Comparison of ENCODE assay signal across 1 cellular context in genomic region chr9:76458903-76459690, GRCh38.
A peak's percentile ranks its signal among the peaks of the same experiment; 100 is the strongest.
TF ChIP-seq lines count a peak whose summit lies in the region.

GCNT1 (plus strand) TSS chr9:76459182; CDS start chr9:76502382, 43,200 bp downstream.

TF ChIP-seq in HepG2, 621 proteins besides CTCF, POLR2A, EP300 and RAD21 (continued from another document and continues in another):
- TF ChIP-seq, protein P1, sequence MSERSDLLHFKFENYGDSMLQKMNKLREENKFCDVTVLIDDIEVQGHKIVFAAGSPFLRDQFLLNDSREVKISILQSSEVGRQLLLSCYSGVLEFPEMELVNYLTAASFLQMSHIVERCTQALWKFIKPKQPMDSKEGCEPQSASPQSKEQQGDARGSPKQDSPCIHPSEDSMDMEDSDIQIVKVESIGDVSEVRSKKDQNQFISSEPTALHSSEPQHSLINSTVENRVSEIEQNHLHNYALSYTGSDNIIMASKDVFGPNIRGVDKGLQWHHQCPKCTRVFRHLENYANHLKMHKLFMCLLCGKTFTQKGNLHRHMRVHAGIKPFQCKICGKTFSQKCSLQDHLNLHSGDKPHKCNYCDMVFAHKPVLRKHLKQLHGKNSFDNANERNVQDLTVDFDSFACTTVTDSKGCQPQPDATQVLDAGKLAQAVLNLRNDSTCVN (CRISPR knock-in tag; IDR thresholded peaks at IDR 0.05; ENCODE audit: borderline replicate concordance) = no peak
- 0 out of 2 replicates have a peak, but pooled peaks have one; percentile 21 for TF ChIP-seq CBX5 (CRISPR knock-in tag; IDR thresholded peaks at IDR 0.05; ENCODE audit: borderline replicate concordance)
- peak; percentile 73 for TF ChIP-seq SP5 (CRISPR knock-in tag; IDR thresholded peaks at IDR 0.05; ENCODE audit: borderline replicate concordance, low read depth)
- no peak for TF ChIP-seq ZNF7 (CRISPR knock-in tag; IDR thresholded peaks at IDR 0.05)
- TF ChIP-seq KMT2B (CRISPR knock-in tag; IDR thresholded peaks at IDR 0.05) = 0 out of 2 replicates have a peak, but pooled peaks have one; percentile 13
- no peak for TF ChIP-seq MXI1 (IDR thresholded peaks at IDR 0.05; ENCODE audit: borderline replicate concordance, low read depth, low read length)
- TF ChIP-seq ZNF17 (CRISPR knock-in tag; IDR thresholded peaks at IDR 0.05) = no peak
- TF ChIP-seq REXO4 (CRISPR knock-in tag; IDR thresholded peaks at IDR 0.05; ENCODE audit: borderline replicate concordance) = no peak
- peak; percentile 62 for TF ChIP-seq STAG1 (CRISPR knock-in tag; IDR thresholded peaks at IDR 0.05)
- TF ChIP-seq, protein P2, sequence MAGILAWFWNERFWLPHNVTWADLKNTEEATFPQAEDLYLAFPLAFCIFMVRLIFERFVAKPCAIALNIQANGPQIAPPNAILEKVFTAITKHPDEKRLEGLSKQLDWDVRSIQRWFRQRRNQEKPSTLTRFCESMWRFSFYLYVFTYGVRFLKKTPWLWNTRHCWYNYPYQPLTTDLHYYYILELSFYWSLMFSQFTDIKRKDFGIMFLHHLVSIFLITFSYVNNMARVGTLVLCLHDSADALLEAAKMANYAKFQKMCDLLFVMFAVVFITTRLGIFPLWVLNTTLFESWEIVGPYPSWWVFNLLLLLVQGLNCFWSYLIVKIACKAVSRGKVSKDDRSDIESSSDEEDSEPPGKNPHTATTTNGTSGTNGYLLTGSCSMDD (CRISPR knock-in tag; IDR thresholded peaks at IDR 0.05) = no peak
- 0 out of 2 replicates have a peak, but pooled peaks have one; percentile 50 for TF ChIP-seq ZBTB7B (CRISPR knock-in tag; IDR thresholded peaks at IDR 0.05)
- TF ChIP-seq NFKB2 (CRISPR knock-in tag; IDR thresholded peaks at IDR 0.05; ENCODE audit: borderline replicate concordance) = peak; percentile 60; the same call in 1 of the 2 replicates
- TF ChIP-seq SP140L (CRISPR knock-in tag; IDR thresholded peaks at IDR 0.05; ENCODE audit: borderline replicate concordance) = no peak
- no peak for TF ChIP-seq DMTF1 (CRISPR knock-in tag; IDR thresholded peaks at IDR 0.05)
- TF ChIP-seq FOSL2 (CRISPR knock-in tag; IDR thresholded peaks at IDR 0.05) = 0 out of 2 replicates have a peak, but pooled peaks have one; percentile 23
- TF ChIP-seq NR2C2 (CRISPR knock-in tag; IDR thresholded peaks at IDR 0.05; ENCODE audit: borderline replicate concordance) = no peak
- TF ChIP-seq, protein P3, sequence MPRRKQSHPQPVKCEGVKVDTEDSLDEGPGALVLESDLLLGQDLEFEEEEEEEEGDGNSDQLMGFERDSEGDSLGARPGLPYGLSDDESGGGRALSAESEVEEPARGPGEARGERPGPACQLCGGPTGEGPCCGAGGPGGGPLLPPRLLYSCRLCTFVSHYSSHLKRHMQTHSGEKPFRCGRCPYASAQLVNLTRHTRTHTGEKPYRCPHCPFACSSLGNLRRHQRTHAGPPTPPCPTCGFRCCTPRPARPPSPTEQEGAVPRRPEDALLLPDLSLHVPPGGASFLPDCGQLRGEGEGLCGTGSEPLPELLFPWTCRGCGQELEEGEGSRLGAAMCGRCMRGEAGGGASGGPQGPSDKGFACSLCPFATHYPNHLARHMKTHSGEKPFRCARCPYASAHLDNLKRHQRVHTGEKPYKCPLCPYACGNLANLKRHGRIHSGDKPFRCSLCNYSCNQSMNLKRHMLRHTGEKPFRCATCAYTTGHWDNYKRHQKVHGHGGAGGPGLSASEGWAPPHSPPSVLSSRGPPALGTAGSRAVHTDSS (CRISPR knock-in tag; conservative IDR thresholded peaks at IDR 0.05) = no peak
- TF ChIP-seq ZNF138 (CRISPR knock-in tag; IDR thresholded peaks at IDR 0.05; ENCODE audit: low read depth) = no peak
- TF ChIP-seq HNRNPK (IDR thresholded peaks at IDR 0.05; ENCODE audit: low read depth, low read length, poor library complexity, severe bottlenecking) = no peak
- TF ChIP-seq NFATC3 (CRISPR knock-in tag; IDR thresholded peaks at IDR 0.05) = no peak
- no peak for TF ChIP-seq ZFY (CRISPR knock-in tag; IDR thresholded peaks at IDR 0.05)
- no peak for TF ChIP-seq KLF15 (CRISPR knock-in tag; IDR thresholded peaks at IDR 0.05; ENCODE audit: borderline replicate concordance)
- TF ChIP-seq HOXD1 (CRISPR knock-in tag; IDR thresholded peaks at IDR 0.05) = no peak
- no peak for TF ChIP-seq ZNF660 (CRISPR knock-in tag; IDR thresholded peaks at IDR 0.05; ENCODE audit: borderline replicate concordance, low read depth)
- no peak for TF ChIP-seq PAF1 (CRISPR knock-in tag; IDR thresholded peaks at IDR 0.05)
- no peak for TF ChIP-seq ZBED4 (CRISPR knock-in tag; IDR thresholded peaks at IDR 0.05; ENCODE audit: borderline replicate concordance)
- TF ChIP-seq, protein P4, sequence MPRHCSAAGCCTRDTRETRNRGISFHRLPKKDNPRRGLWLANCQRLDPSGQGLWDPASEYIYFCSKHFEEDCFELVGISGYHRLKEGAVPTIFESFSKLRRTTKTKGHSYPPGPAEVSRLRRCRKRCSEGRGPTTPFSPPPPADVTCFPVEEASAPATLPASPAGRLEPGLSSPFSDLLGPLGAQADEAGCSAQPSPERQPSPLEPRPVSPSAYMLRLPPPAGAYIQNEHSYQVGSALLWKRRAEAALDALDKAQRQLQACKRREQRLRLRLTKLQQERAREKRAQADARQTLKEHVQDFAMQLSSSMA (CRISPR knock-in tag; IDR thresholded peaks at IDR 0.05) = no peak
- no peak for TF ChIP-seq RCOR2 (CRISPR knock-in tag; IDR thresholded peaks at IDR 0.05)
- no peak; the same call in 1 of the 2 replicates for TF ChIP-seq MIER3 (CRISPR knock-in tag; IDR thresholded peaks at IDR 0.05; ENCODE audit: borderline replicate concordance)
- TF ChIP-seq SNAI1 (CRISPR knock-in tag; IDR thresholded peaks at IDR 0.05; ENCODE audit: borderline replicate concordance) = no peak
- TF ChIP-seq TAF1 (CRISPR knock-in tag; IDR thresholded peaks at IDR 0.05) = peak; percentile 12; the same call in 1 of the 2 replicates
- TF ChIP-seq, protein P5, sequence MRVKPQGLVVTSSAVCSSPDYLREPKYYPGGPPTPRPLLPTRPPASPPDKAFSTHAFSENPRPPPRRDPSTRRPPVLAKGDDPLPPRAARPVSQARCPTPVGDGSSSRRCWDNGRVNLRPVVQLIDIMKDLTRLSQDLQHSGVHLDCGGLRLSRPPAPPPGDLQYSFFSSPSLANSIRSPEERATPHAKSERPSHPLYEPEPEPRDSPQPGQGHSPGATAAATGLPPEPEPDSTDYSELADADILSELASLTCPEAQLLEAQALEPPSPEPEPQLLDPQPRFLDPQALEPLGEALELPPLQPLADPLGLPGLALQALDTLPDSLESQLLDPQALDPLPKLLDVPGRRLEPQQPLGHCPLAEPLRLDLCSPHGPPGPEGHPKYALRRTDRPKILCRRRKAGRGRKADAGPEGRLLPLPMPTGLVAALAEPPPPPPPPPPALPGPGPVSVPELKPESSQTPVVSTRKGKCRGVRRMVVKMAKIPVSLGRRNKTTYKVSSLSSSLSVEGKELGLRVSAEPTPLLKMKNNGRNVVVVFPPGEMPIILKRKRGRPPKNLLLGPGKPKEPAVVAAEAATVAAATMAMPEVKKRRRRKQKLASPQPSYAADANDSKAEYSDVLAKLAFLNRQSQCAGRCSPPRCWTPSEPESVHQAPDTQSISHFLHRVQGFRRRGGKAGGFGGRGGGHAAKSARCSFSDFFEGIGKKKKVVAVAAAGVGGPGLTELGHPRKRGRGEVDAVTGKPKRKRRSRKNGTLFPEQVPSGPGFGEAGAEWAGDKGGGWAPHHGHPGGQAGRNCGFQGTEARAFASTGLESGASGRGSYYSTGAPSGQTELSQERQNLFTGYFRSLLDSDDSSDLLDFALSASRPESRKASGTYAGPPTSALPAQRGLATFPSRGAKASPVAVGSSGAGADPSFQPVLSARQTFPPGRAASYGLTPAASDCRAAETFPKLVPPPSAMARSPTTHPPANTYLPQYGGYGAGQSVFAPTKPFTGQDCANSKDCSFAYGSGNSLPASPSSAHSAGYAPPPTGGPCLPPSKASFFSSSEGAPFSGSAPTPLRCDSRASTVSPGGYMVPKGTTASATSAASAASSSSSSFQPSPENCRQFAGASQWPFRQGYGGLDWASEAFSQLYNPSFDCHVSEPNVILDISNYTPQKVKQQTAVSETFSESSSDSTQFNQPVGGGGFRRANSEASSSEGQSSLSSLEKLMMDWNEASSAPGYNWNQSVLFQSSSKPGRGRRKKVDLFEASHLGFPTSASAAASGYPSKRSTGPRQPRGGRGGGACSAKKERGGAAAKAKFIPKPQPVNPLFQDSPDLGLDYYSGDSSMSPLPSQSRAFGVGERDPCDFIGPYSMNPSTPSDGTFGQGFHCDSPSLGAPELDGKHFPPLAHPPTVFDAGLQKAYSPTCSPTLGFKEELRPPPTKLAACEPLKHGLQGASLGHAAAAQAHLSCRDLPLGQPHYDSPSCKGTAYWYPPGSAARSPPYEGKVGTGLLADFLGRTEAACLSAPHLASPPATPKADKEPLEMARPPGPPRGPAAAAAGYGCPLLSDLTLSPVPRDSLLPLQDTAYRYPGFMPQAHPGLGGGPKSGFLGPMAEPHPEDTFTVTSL (CRISPR knock-in tag; IDR thresholded peaks at IDR 0.05; ENCODE audit: borderline replicate concordance) = peak; percentile 42; the same call in 1 of the 2 replicates
- TF ChIP-seq ONECUT2 (CRISPR knock-in tag; IDR thresholded peaks at IDR 0.05) = no peak
- TF ChIP-seq GABPB1 (CRISPR knock-in tag; IDR thresholded peaks at IDR 0.05) = peak; percentile 68
- peak; percentile 66; the same call in 1 of the 2 replicates for TF ChIP-seq ZMYM4 (CRISPR knock-in tag; IDR thresholded peaks at IDR 0.05)
- TF ChIP-seq EHMT2 (IDR thresholded peaks at IDR 0.05; ENCODE audit: borderline replicate concordance, low read depth, low read length) = no peak
- TF ChIP-seq, protein P6, sequence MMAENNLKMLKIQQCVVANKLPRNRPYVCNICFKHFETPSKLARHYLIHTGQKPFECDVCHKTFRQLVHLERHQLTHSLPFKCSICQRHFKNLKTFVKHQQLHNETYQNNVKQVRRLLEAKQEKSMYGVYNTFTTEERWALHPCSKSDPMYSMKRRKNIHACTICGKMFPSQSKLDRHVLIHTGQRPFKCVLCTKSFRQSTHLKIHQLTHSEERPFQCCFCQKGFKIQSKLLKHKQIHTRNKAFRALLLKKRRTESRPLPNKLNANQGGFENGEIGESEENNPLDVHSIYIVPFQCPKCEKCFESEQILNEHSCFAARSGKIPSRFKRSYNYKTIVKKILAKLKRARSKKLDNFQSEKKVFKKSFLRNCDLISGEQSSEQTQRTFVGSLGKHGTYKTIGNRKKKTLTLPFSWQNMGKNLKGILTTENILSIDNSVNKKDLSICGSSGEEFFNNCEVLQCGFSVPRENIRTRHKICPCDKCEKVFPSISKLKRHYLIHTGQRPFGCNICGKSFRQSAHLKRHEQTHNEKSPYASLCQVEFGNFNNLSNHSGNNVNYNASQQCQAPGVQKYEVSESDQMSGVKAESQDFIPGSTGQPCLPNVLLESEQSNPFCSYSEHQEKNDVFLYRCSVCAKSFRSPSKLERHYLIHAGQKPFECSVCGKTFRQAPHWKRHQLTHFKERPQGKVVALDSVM (CRISPR knock-in tag; IDR thresholded peaks at IDR 0.05) = no peak
- TF ChIP-seq ZMYM2 (CRISPR knock-in tag; IDR thresholded peaks at IDR 0.05) = no peak
- no peak for TF ChIP-seq THAP8 (CRISPR knock-in tag; IDR thresholded peaks at IDR 0.05; ENCODE audit: borderline replicate concordance)
- no peak for TF ChIP-seq ZNF251 (CRISPR knock-in tag; IDR thresholded peaks at IDR 0.05)
- no peak; the same call in 1 of the 2 replicates for TF ChIP-seq ZNF724P (CRISPR knock-in tag; IDR thresholded peaks at IDR 0.05; ENCODE audit: borderline replicate concordance)
- TF ChIP-seq ZFP82 (CRISPR knock-in tag; IDR thresholded peaks at IDR 0.05; ENCODE audit: borderline replicate concordance) = 0 out of 2 replicates have a peak, but pooled peaks have one; percentile 57
- TF ChIP-seq KDM2A (CRISPR knock-in tag; IDR thresholded peaks at IDR 0.05; ENCODE audit: borderline replicate concordance, low read depth) = peak; percentile 88
- no peak for TF ChIP-seq ATAD3A (CRISPR knock-in tag; IDR thresholded peaks at IDR 0.05)
- TF ChIP-seq PHF5A (CRISPR knock-in tag; IDR thresholded peaks at IDR 0.05; ENCODE audit: low read depth, unreplicated experiment) = no peak
- TF ChIP-seq TBX2 (CRISPR knock-in tag; IDR thresholded peaks at IDR 0.05; ENCODE audit: borderline replicate concordance) = peak; percentile 74; the same call in 1 of the 2 replicates
